8 cellular contexts compared by ENCODE assay signal in genomic region chr19:11736696-11737095, GRCh38. TPM values are rescaled to one million over a fixed set of nuclear protein-coding genes. Genes with fewer than 3 reads are reported as not detected.
A peak's percentile ranks its signal among the peaks of the same experiment; 100 is the strongest.
DNase-seq lines count a peak whose midpoint lies in the region; ATAC-seq and TF ChIP-seq lines count a peak whose summit lies in the region.

No MANE protein-coding gene starts in this region.

- H3K4me3 Mint-ChIP-seq in activated CD8-positive, alpha-beta T cell treated with anti-CD3 and anti-CD28 coated beads, Interleukin-2, amount 10 ng/mL, durations not matched to agents 7 days and 5 days: peak overlapping the region; percentile 99
- H3K4me3 Mint-ChIP-seq in CD14-positive monocyte: peak overlapping the region in 1 of 2 donors; percentile 46

- ATAC-seq in activated CD8-positive, alpha-beta T cell treated with anti-CD3 and anti-CD28 coated beads, Interleukin-2, amount 10 ng/mL, durations not matched to agents 7 days and 5 days: no peak
- ATAC-seq in HG02571 (IDR thresholded peaks at IDR 0.05; ENCODE audit: unreplicated experiment): no peak

- H3K27ac ChIP-seq in BLaER1 treated with 17β-estradiol and CSF1 and Interleukin-3, amounts not matched to agents 10 nM and 100 nM: peak overlapping the region in 9 of 11 experiments; percentile 2 to 89 (median 79); a peak in 14 of 22 replicates
- no peak overlapping the region for H3K27ac ChIP-seq in dorsolateral prefrontal cortex

- H3K27me3 ChIP-seq in BLaER1 treated with 17β-estradiol and CSF1 and Interleukin-3, amounts not matched to agents 10 nM and 100 nM: no peaks in the 10 kb centered on the region
- H3K27me3 ChIP-seq in dorsolateral prefrontal cortex: no peaks in the 10 kb centered on the region

- peak overlapping the region in 6 of 11 experiments; percentile 27 to 90 (median 40); a peak in 6 of 22 replicates for H3K9ac ChIP-seq in BLaER1 treated with 17β-estradiol and CSF1 and Interleukin-3, amounts not matched to agents 10 nM and 100 nM

- H3K36me3 Mint-ChIP-seq in activated CD8-positive, alpha-beta T cell treated with anti-CD3 and anti-CD28 coated beads, Interleukin-2, amount 10 ng/mL, durations not matched to agents 7 days and 5 days (ENCODE audit: low read depth): peaks cover 29% of the 10 kb centered on the region
- H3K36me3 Mint-ChIP-seq in CD14-positive monocyte: peaks cover 6 to 14% of the 10 kb centered on the region in 2 donors

- intact Hi-C loops in CD14-positive monocyte (cut with micrococcal nuclease): loop anchor here in 1 of 2 donors (5.0 kb wide), 1 partner anchor 61 kb away; the partner anchor contains the start of gene ZNF491
- intact Hi-C loops in dorsolateral prefrontal cortex (cut with DNase I): no loop called here

- peaks cover 6% of the 10 kb centered on the region for H3K27me3 Mint-ChIP-seq in activated CD8-positive, alpha-beta T cell treated with anti-CD3 and anti-CD28 coated beads, Interleukin-2, amount 10 ng/mL, durations not matched to agents 7 days and 5 days (ENCODE audit: low read depth)
- H3K27me3 Mint-ChIP-seq in CD14-positive monocyte (ENCODE audit: low read depth in 3 of 3): peaks cover 0 to 3% (median 2%) of the 10 kb centered on the region in 3 donors

- H4K20me1 ChIP-seq in BLaER1 treated with 17β-estradiol and CSF1 and Interleukin-3, amounts not matched to agents 10 nM and 100 nM: peaks cover 0 to 28% (median 12%) of the 10 kb centered on the region in 11 experiments; a peak in 10 of 22 replicates

- H3K4me3 ChIP-seq in BLaER1 treated with 17β-estradiol and CSF1 and Interleukin-3, amounts not matched to agents 10 nM and 100 nM: peak overlapping the region in 6 of 10 experiments; percentile 91 to 94 (median 92); a peak in 6 of 20 replicates
- H3K4me3 ChIP-seq in dorsolateral prefrontal cortex: no peak overlapping the region

- peaks cover 15 to 37% (median 31%) of the 10 kb centered on the region in 10 experiments for H3K4me1 ChIP-seq in BLaER1 treated with 17β-estradiol and CSF1 and Interleukin-3, amounts not matched to agents 10 nM and 100 nM

- DNase-seq in H4 (ENCODE audit: low spot score) (peak; percentile 28), islet precursor cell (peak; percentile 63), CD14-positive monocyte (ENCODE audit: low spot score) (no peak), dorsolateral prefrontal cortex (no peak), NCI-H2227 treated with DMSO at 0.1 percent for 48 hours (lab: John Stamatoyannopoulos, UW) (no peak)
- DNase-seq in activated CD8-positive, alpha-beta T cell treated with anti-CD3 and anti-CD28 coated beads, Interleukin-2, amount 10 ng/mL, durations not matched to agents 7 days and 5 days: no peak

- no peak overlapping the region for H3K27ac Mint-ChIP-seq in activated CD8-positive, alpha-beta T cell treated with anti-CD3 and anti-CD28 coated beads, Interleukin-2, amount 10 ng/mL, durations not matched to agents 7 days and 5 days
- H3K27ac Mint-ChIP-seq in CD14-positive monocyte: peak overlapping the region in 3 of 7 donors; percentile 21 to 70 (median 63)

- TF ChIP-seq CTCF in CD14-positive monocyte (IDR thresholded peaks at IDR 0.05): no peak
- no peak for TF ChIP-seq CTCF in dorsolateral prefrontal cortex (IDR thresholded peaks at IDR 0.05 in 54 of 56, conservative IDR thresholded peaks at IDR 0.05 in 2 of 56; ENCODE audit: low read depth in 1 of 56, partially characterized antibody in 56 of 56)

- H3K36me3 ChIP-seq in BLaER1 treated with 17β-estradiol and CSF1 and Interleukin-3, amounts not matched to agents 10 nM and 100 nM: peaks cover 8 to 26% (median 16%) of the 10 kb centered on the region in 11 experiments; a peak in 14 of 22 replicates

- POLR2A ChIA-PET in activated CD8-positive, alpha-beta T cell treated with anti-CD3 and anti-CD28 coated beads, Interleukin-2, amount 10 ng/mL, durations not matched to agents 7 days and 5 days (lab: Charles Lee): interaction anchor here (0.6 kb wide), 1 partner anchor 208 kb away, joined by 3 read pairs; the partner anchor contains the start of gene ECSIT

- peaks cover 14 to 18% (median 17%) of the 10 kb centered on the region in 11 experiments for H3K9me3 ChIP-seq in BLaER1 treated with 17β-estradiol and CSF1 and Interleukin-3, amounts not matched to agents 10 nM and 100 nM (replicated peaks in 1 of 11)

- H3K9me3 Mint-ChIP-seq in activated CD8-positive, alpha-beta T cell treated with anti-CD3 and anti-CD28 coated beads, Interleukin-2, amount 10 ng/mL, durations not matched to agents 7 days and 5 days (ENCODE audit: insufficient read depth): no peaks in the 10 kb centered on the region
- H3K9me3 Mint-ChIP-seq in CD14-positive monocyte: peaks cover 4 to 19% (median 16%) of the 10 kb centered on the region in 7 donors

- CTCF ChIA-PET in activated CD8-positive, alpha-beta T cell treated with anti-CD3 and anti-CD28 coated beads, Interleukin-2, amount 10 ng/mL, durations not matched to agents 7 days and 5 days (lab: Charles Lee): interaction anchor here (0.9 to 2.1 kb wide), 3 partner anchors 36 to 404 kb away, joined by 3 to 9 read pairs (median 4); partner anchors contain the start of gene ZNF20

- H3K4me2 ChIP-seq in BLaER1 treated with 17β-estradiol and CSF1 and Interleukin-3, amounts not matched to agents 10 nM and 100 nM: peak overlapping the region; percentile 80 to 100 (median 97)

- H3K4me1 Mint-ChIP-seq in activated CD8-positive, alpha-beta T cell treated with anti-CD3 and anti-CD28 coated beads, Interleukin-2, amount 10 ng/mL, durations not matched to agents 7 days and 5 days (ENCODE audit: low read depth): peaks cover 21% of the 10 kb centered on the region
- H3K4me1 Mint-ChIP-seq in CD14-positive monocyte: peaks cover 28% of the 10 kb centered on the region

RNA-seq across cellular contexts. Expression of gene ZNF823, which starts 2.0 kb away (rescaled TPM):
- total RNA-seq in H4 (2014; rRNA removed; shearing (Covaris generic)): 4.0 and 7.3 TPM in 2 replicates
- 1 to 10 TPM; 6.5 to 7.0 TPM for total RNA-seq in activated CD8-positive, alpha-beta T cell treated with anti-CD3 and anti-CD28 coated beads, Interleukin-2, amount 10 ng/mL, durations not matched to agents 7 days and 5 days
- polyA plus RNA-seq in CD14-positive monocyte: under 1 TPM; 0.48 to 0.85 TPM
- 10 to 100 TPM in 16 of 120 experiments, 1 to 10 TPM in 104; 3.1 to 13.2 (median 7.7) TPM for total RNA-seq in dorsolateral prefrontal cortex

RNA-seq across cellular contexts. Expression of gene ZNF441, which starts 30.1 kb away (rescaled TPM):
- 1.5 and 3.3 TPM in 2 replicates for total RNA-seq in H4 (2014; rRNA removed; shearing (Covaris generic))
- 1 to 10 TPM; 7.9 to 8.7 TPM for total RNA-seq in activated CD8-positive, alpha-beta T cell treated with anti-CD3 and anti-CD28 coated beads, Interleukin-2, amount 10 ng/mL, durations not matched to agents 7 days and 5 days
- 1 to 10 TPM in 1 of 2 donors, under 1 TPM in 1; 0.48 to 1.0 TPM for polyA plus RNA-seq in CD14-positive monocyte
- 10 to 100 TPM in 102 of 120 experiments, 1 to 10 TPM in 18; 5.8 to 26.6 (median 13.8) TPM for total RNA-seq in dorsolateral prefrontal cortex

Comparison
In these comparisons a context has a peak if more than half of its experiments do, and no peak if none do; other contexts are left out.
1. H3K27ac ChIP-seq: peak in BLaER1 treated with 17β-estradiol and CSF1 and Interleukin-3, amounts not matched to agents 10 nM and 100 nM (9 of 11); none in dorsolateral prefrontal cortex (0 of 59).
2. H3K4me3 ChIP-seq: peak in BLaER1 treated with 17β-estradiol and CSF1 and Interleukin-3, amounts not matched to agents 10 nM and 100 nM (6 of 10); none in dorsolateral prefrontal cortex (0 of 59).
3. DNase-seq: peak in H4 (single experiment) and islet precursor cell (single experiment); none in activated CD8-positive, alpha-beta T cell treated with anti-CD3 and anti-CD28 coated beads, Interleukin-2, amount 10 ng/mL, durations not matched to agents 7 days and 5 days (single experiment), CD14-positive monocyte (single experiment), dorsolateral prefrontal cortex (0 of 10) and NCI-H2227 treated with DMSO at 0.1 percent for 48 hours (single experiment).